Comparison of ENCODE assay signal across 37 cellular contexts in genomic region chr3:36633060-36633459, GRCh38.
DNase-seq lines count a peak whose midpoint lies in the region; ATAC-seq, FAIRE-seq and TF ChIP-seq lines count a peak whose summit lies in the region.
"Had no signal": no experiment of that assay in that cellular context is flagged by ENCODE, and none has a peak within 500 bp of the region (broad histone marks: within the 10 kb centered on the region; RNA-seq: fewer than 3 reads in every experiment).

No MANE protein-coding gene starts in this region.

- H3K27ac ChIP-seq in HepG2 (ENCODE audit: extremely low read length, insufficient read depth, low read length) (no peak overlapping the region), right lobe of liver (no peak overlapping the region), IMR-90 (ENCODE audit: insufficient read depth, low read length) (no peak overlapping the region), K562 (ENCODE audit: extremely low read depth, low read depth, low read length) (no peak overlapping the region), endodermal cell (ENCODE audit: low read depth, low read length) (no peak overlapping the region)
- H3K27ac ChIP-seq: 22Rv1; A549; BLaER1; BLaER1 treated with 17β-estradiol and CSF1 and Interleukin-3, amounts not matched to agents 10 nM and 100 nM; C4-2B had no signal

- H2BK120ac ChIP-seq in IMR-90 (ENCODE audit: low read depth, low read length) = no peak overlapping the region

- TF ChIP-seq CTCF in HepG2 (CRISPR knock-in tag; IDR thresholded peaks at IDR 0.05) = no peak
- TF ChIP-seq CTCF in right lobe of liver (IDR thresholded peaks at IDR 0.05) = no peak
- TF ChIP-seq CTCF in IMR-90 (conservative IDR thresholded peaks at IDR 0.05; ENCODE audit: low read depth, low read length) = no peak
- TF ChIP-seq CTCF in K562 (IDR thresholded peaks at IDR 0.05 in 2 of 3, conservative IDR thresholded peaks at IDR 0.05 in 1 of 3; ENCODE audit: insufficient read depth in 2 of 3, low read depth in 1 of 3, low read length in 3 of 3) = no peak
- TF ChIP-seq CTCF in endodermal cell (conservative IDR thresholded peaks at IDR 0.05) = no peak

- H2AK9ac ChIP-seq in IMR-90 (replicated peaks; ENCODE audit: low read depth, low read length, poor library complexity) = no peak overlapping the region

- no peak overlapping the region for H2BK5ac ChIP-seq in IMR-90 (ENCODE audit: low read depth, low read length, poor library complexity, severe bottlenecking)

- no peaks in the 10 kb centered on the region for H4K20me1 ChIP-seq in HepG2 (ENCODE audit: insufficient read depth, low read length)
- H4K20me1 ChIP-seq in IMR-90 (ENCODE audit: insufficient read depth, low read length) = no peaks in the 10 kb centered on the region
- H4K20me1 ChIP-seq in K562 (replicated peaks; ENCODE audit: control insufficient read depth, insufficient read depth, low read length) = no peaks in the 10 kb centered on the region
- H4K20me1 ChIP-seq: BLaER1; BLaER1 treated with 17β-estradiol and CSF1 and Interleukin-3, amounts not matched to agents 10 nM and 100 nM had no signal

- no peak overlapping the region for H4K5ac ChIP-seq in IMR-90 (ENCODE audit: low read depth, low read length)

- TF ChIP-seq RAD21 in HepG2 (CRISPR knock-in tag; IDR thresholded peaks at IDR 0.05) = no peak
- TF ChIP-seq RAD21 in IMR-90 (IDR thresholded peaks at IDR 0.05; ENCODE audit: low read length) = no peak
- no peak for TF ChIP-seq RAD21 in K562 (CRISPR knock-in tag; conservative IDR thresholded peaks at IDR 0.05 in 1 of 2, IDR thresholded peaks at IDR 0.05 in 1 of 2)

- H3K27ac Mint-ChIP-seq in endodermal cell = no peak overlapping the region
- no peak overlapping the region for H3K27ac Mint-ChIP-seq in activated naive CD4-positive, alpha-beta T cell treated with anti-CD3 and anti-CD28 coated beads, Interleukin-2, amount 50 U/mL, for 72 hours
- H3K27ac Mint-ChIP-seq: B cell; CD14-positive monocyte; CD4-positive, alpha-beta T cell; CD4-positive, CD25-positive, alpha-beta regulatory T cell; CD8-positive, alpha-beta memory T cell; CD8-positive, alpha-beta T cell had no signal

- no peaks in the 10 kb centered on the region for H3K79me1 ChIP-seq in IMR-90 (ENCODE audit: low read depth in 1 of 2, low read length in 2 of 2)

- H3K79me2 ChIP-seq in HepG2 (ENCODE audit: insufficient read depth, low read length) = no peaks in the 10 kb centered on the region
- no peaks in the 10 kb centered on the region for H3K79me2 ChIP-seq in K562 (ENCODE audit: control insufficient read depth, insufficient read depth, low read length)

- H3K23ac ChIP-seq in IMR-90 (ENCODE audit: low read depth, low read length) = no peak overlapping the region

- no peak overlapping the region for H2BK20ac ChIP-seq in IMR-90 (ENCODE audit: low read depth, low read length)

- dilution Hi-C loops in IMR-90 (cut with HindIII; ENCODE audit: low sequenced_read_pairs, unreplicated experiment) = no loop called here

- peaks cover 30% of the 10 kb centered on the region for H3K9me3 Mint-ChIP-seq in endodermal cell
- H3K9me3 Mint-ChIP-seq in activated naive CD4-positive, alpha-beta T cell treated with anti-CD3 and anti-CD28 coated beads, Interleukin-2, amount 50 U/mL, for 72 hours = no peaks in the 10 kb centered on the region
- H3K9me3 Mint-ChIP-seq: CD4-positive, alpha-beta T cell; CD8-positive, alpha-beta T cell had no signal

- no peaks in the 10 kb centered on the region for H3K36me3 Mint-ChIP-seq in endodermal cell (ENCODE audit: low read depth)
- no peaks in the 10 kb centered on the region for H3K36me3 Mint-ChIP-seq in activated naive CD4-positive, alpha-beta T cell treated with anti-CD3 and anti-CD28 coated beads, Interleukin-2, amount 50 U/mL, for 72 hours
- H3K36me3 Mint-ChIP-seq: CD14-positive monocyte; CD4-positive, alpha-beta memory T cell; CD4-positive, CD25-positive, alpha-beta regulatory T cell; CD8-positive, alpha-beta memory T cell; CD8-positive, alpha-beta T cell had no signal

- in situ Hi-C loops in HepG2 (cut with HindIII; ENCODE audit: extremely low pct_ligation_motif_present, low pct_unique_long_range_greater_than_20kb) (no loop called here), IMR-90 (cut with MboI; ENCODE audit: low sequenced_read_pairs) (no loop called here), K562 (cut with MboI) (no loop called here)

- ATAC-seq in HepG2 (no peak), right lobe of liver (no peak), IMR-90 (ENCODE audit: low read depth) (no peak), K562 (no peak), GM21526 (IDR thresholded peaks at IDR 0.05; ENCODE audit: low FRiP score, unreplicated experiment) (no peak)
- no peak for ATAC-seq in activated naive CD4-positive, alpha-beta T cell treated with anti-CD3 and anti-CD28 coated beads, Interleukin-2, amount 50 U/mL, for 72 hours
- ATAC-seq: A549; CD8-positive, alpha-beta T cell had no signal

- H3K36me3 ChIP-seq in HepG2 (replicated peaks in 1 of 2; ENCODE audit: control insufficient read depth in 1 of 2, insufficient read depth in 2 of 2, low read length in 2 of 2) (no peaks in the 10 kb centered on the region), right lobe of liver (no peaks in the 10 kb centered on the region), IMR-90 (ENCODE audit: control insufficient read depth, insufficient read depth, low read length) (no peaks in the 10 kb centered on the region), K562 (ENCODE audit: control insufficient read depth, insufficient read depth, low read length) (no peaks in the 10 kb centered on the region), endodermal cell (ENCODE audit: control insufficient read depth, insufficient read depth, low read length) (no peaks in the 10 kb centered on the region)
- H3K36me3 ChIP-seq: BE2C; BLaER1; BLaER1 treated with 17β-estradiol and CSF1 and Interleukin-3, amounts not matched to agents 10 nM and 100 nM had no signal

- H3K9me3 ChIP-seq in HepG2 (ENCODE audit: low read length) (no peaks in the 10 kb centered on the region), right lobe of liver (no peaks in the 10 kb centered on the region), IMR-90 (ENCODE audit: control insufficient read depth, insufficient read depth, low read length) (no peaks in the 10 kb centered on the region), K562 (replicated peaks; ENCODE audit: control insufficient read depth, insufficient read depth, low read depth, low read length) (no peaks in the 10 kb centered on the region), endodermal cell (ENCODE audit: control insufficient read depth, low read length) (peaks cover 24% of the 10 kb centered on the region)
- H3K9me3 ChIP-seq: A549, BE2C, BLaER1, Caco-2 had no signal

- H3K27me3 ChIP-seq in HepG2 (ENCODE audit: control insufficient read depth in 1 of 2, insufficient read depth in 2 of 2, low read length in 2 of 2) (no peaks in the 10 kb centered on the region; a peak in 1 of 5 replicates), right lobe of liver (no peaks in the 10 kb centered on the region), IMR-90 (ENCODE audit: control insufficient read depth, insufficient read depth, low read length) (peaks cover 2% of the 10 kb centered on the region; the same call in 1 of the 2 replicates), K562 (ENCODE audit: control insufficient read depth in 2 of 2, insufficient read depth in 2 of 2, low read length in 2 of 2) (peaks cover 0 to 10% of the 10 kb centered on the region in 2 experiments; a peak in 1 of 5 replicates), endodermal cell (ENCODE audit: control insufficient read depth, insufficient read depth, low read length, poor library complexity, severe bottlenecking) (no peaks in the 10 kb centered on the region)
- H3K27me3 ChIP-seq: BE2C; BLaER1; BLaER1 treated with 17β-estradiol and CSF1 and Interleukin-3, amounts not matched to agents 10 nM and 100 nM had no signal

- POLR2A ChIA-PET in HepG2 (lab: Yijun Ruan, JAX) = no interaction called here
- POLR2A ChIA-PET in IMR-90 (lab: Charles Lee; ENCODE audit: unreplicated experiment) = no interaction called here
- POLR2A ChIA-PET in K562 (lab: Yijun Ruan, JAX) = no interaction called here

- H3K56ac ChIP-seq in IMR-90 (ENCODE audit: extremely low read depth, insufficient read depth, low read length) = no peak overlapping the region

- H3K14ac ChIP-seq in IMR-90 (replicated peaks; ENCODE audit: low read depth, low read length) = no peak overlapping the region

- H2AFZ ChIP-seq in HepG2 (ENCODE audit: low read length) = no peak overlapping the region
- H2AFZ ChIP-seq in IMR-90 (replicated peaks; ENCODE audit: low read length, poor library complexity) = no peak overlapping the region
- H2AFZ ChIP-seq in K562 (ENCODE audit: low read depth, low read length) = no peak overlapping the region

- 52% methylated on average over 5 of the region's 5 CpGs for WGBS in HepG2 (ENCODE audit: low lambda C conversion rate)
- WGBS in right lobe of liver (ENCODE audit: insufficient coverage, low coverage, low lambda C conversion rate, missing lambda C conversion rate) = 68% methylated on average over 5 of the region's 5 CpGs
- no CpG with 5 or more reads among the region's 5 CpGs for WGBS in IMR-90 (ENCODE audit: extremely low coverage in 2 of 2, insufficient read length in 1 of 2), 2 experiments
- 0% methylated on average over 5 of the region's 5 CpGs for WGBS in K562 (ENCODE audit: insufficient coverage, low coverage, missing lambda C conversion rate)
- WGBS in endodermal cell (ENCODE audit: insufficient coverage in 1 of 2, insufficient read length in 1 of 2), 2 experiments = 87 to 93% methylated on average over 2 to 5 of the region's 5 CpGs

- BruUV-seq in HepG2 (replicated peaks; lab: Mats Ljungman, UMichigan) (no TSS peak), IMR-90 (replicated peaks; lab: Mats Ljungman, UMichigan) (no TSS peak), K562 (replicated peaks; lab: Mats Ljungman, UMichigan) (no TSS peak)

- no peak for DNase-seq in HepG2 (ENCODE audit: low spot score)
- no peak for DNase-seq in right lobe of liver
- no peak for DNase-seq in IMR-90
- DNase-seq in K562 (ENCODE audit: extremely low read depth in 1 of 4, low spot score in 3 of 4) = no peak
- no peak for DNase-seq in endodermal cell
- no peak for DNase-seq in activated naive CD4-positive, alpha-beta T cell treated with anti-CD3 and anti-CD28 coated beads, Interleukin-2, amount 50 U/mL, for 72 hours (ENCODE audit: low spot score in 2 of 2)
- no peak for DNase-seq in effector CD4-positive, alpha-beta T cell
- DNase-seq: 8988T; ACHN; AML-193; BE2C; C1 segment of cervical spinal cord; Caco-2; Calu3; CD4-positive, alpha-beta memory T cell; CD4-positive, alpha-beta T cell; CD4-positive, CD25-positive, alpha-beta regulatory T cell; CD8-positive, alpha-beta memory T cell; CD8-positive, alpha-beta T cell; COR-L47; DMS 273 treated with DMSO at 0.1 percent for 48 hours; DMS153; DMS53; DMS79; DMS79 treated with DMSO at 0.1 percent for 48 hours; DND-41; EL had no signal

- H3K4me2 ChIP-seq in HepG2 (ENCODE audit: low read depth, low read length) = no peak overlapping the region
- H3K4me2 ChIP-seq in IMR-90 (ENCODE audit: low read depth, low read length) = no peak overlapping the region
- no peak overlapping the region for H3K4me2 ChIP-seq in K562 (ENCODE audit: insufficient read depth, low read length)
- H3K4me2 ChIP-seq: A549; BLaER1; BLaER1 treated with 17β-estradiol and CSF1 and Interleukin-3, amounts not matched to agents 10 nM and 100 nM had no signal

- H3K4me3 ChIP-seq in HepG2 (replicated peaks in 1 of 3; ENCODE audit: insufficient read depth in 1 of 3, low read depth in 2 of 3, low read length in 3 of 3) (no peak overlapping the region), right lobe of liver (no peak overlapping the region), IMR-90 (ENCODE audit: insufficient read depth, low read depth, low read length) (no peak overlapping the region), K562 (no peak overlapping the region), endodermal cell (ENCODE audit: low read length) (peak overlapping the region; percentile 53)
- H3K4me3 ChIP-seq: A549; BLaER1; BLaER1 treated with 17β-estradiol and CSF1 and Interleukin-3, amounts not matched to agents 10 nM and 100 nM had no signal

- no peak overlapping the region for H3K9ac ChIP-seq in HepG2 (ENCODE audit: insufficient read depth, low read depth, low read length)
- H3K9ac ChIP-seq in IMR-90 (ENCODE audit: low read depth, low read length) = no peak overlapping the region
- no peak overlapping the region for H3K9ac ChIP-seq in K562 (ENCODE audit: insufficient read depth in 1 of 2, low read depth in 2 of 2, low read length in 2 of 2)
- no peak overlapping the region for H3K9ac ChIP-seq in endodermal cell (ENCODE audit: extremely low read depth, low read length, poor library complexity, severe bottlenecking)
- H3K9ac ChIP-seq: BLaER1; BLaER1 treated with 17β-estradiol and CSF1 and Interleukin-3, amounts not matched to agents 10 nM and 100 nM had no signal

- H3K4me1 Mint-ChIP-seq in endodermal cell = no peaks in the 10 kb centered on the region
- H3K4me1 Mint-ChIP-seq: B cell; CD14-positive monocyte; CD4-positive, alpha-beta memory T cell; CD4-positive, CD25-positive, alpha-beta regulatory T cell; CD8-positive, alpha-beta memory T cell had no signal

- no peak overlapping the region for H4K91ac ChIP-seq in IMR-90 (ENCODE audit: insufficient read depth, low read depth, low read length)

- intact Hi-C loops in HepG2 (cut with micrococcal nuclease; ENCODE audit: unreplicated experiment) = no loop called here
- intact Hi-C loops in right lobe of liver (cut with DNase I) = no loop called here
- intact Hi-C loops in IMR-90 (cut with micrococcal nuclease) = no loop called here
- intact Hi-C loops in K562 (cut with micrococcal nuclease) = no loop called here

- TF ChIP-seq POLR2A in HepG2 (IDR thresholded peaks at IDR 0.05; ENCODE audit: insufficient read depth in 1 of 2, low read depth in 2 of 2, low read length in 2 of 2) (no peak), right lobe of liver (IDR thresholded peaks at IDR 0.05) (no peak), IMR-90 (IDR thresholded peaks at IDR 0.05; ENCODE audit: low read depth, low read length) (no peak), K562 (conservative IDR thresholded peaks at IDR 0.05) (no peak)

- no peak overlapping the region for H4K8ac ChIP-seq in IMR-90 (ENCODE audit: low read depth in 2 of 2, low read length in 2 of 2)

- H3K4me3 Mint-ChIP-seq in endodermal cell = no peak overlapping the region
- H3K4me3 Mint-ChIP-seq: B cell; CD14-positive monocyte; CD4-positive, alpha-beta memory T cell; CD4-positive, alpha-beta T cell; CD4-positive, CD25-positive, alpha-beta regulatory T cell; CD8-positive, alpha-beta memory T cell; CD8-positive, alpha-beta T cell had no signal

- H2AK5ac ChIP-seq in IMR-90 (ENCODE audit: low read depth, low read length) = no peak overlapping the region

- CTCF ChIA-PET in HepG2 (lab: Yijun Ruan, JAX; ENCODE audit: low intra/inter-chr PET ratio, low total read pairs) (no interaction called here), IMR-90 (lab: Yijun Ruan, JAX) (interaction anchor here (0.5 to 0.6 kb wide), 2 partner anchors 21 to 916 kb away, joined by 5 to 6 read pairs; no protein-coding TSS in a partner anchor), K562 (lab: Yijun Ruan, JAX; ENCODE audit: low intra/inter-chr PET ratio) (no interaction called here)

- H3K9me1 ChIP-seq in IMR-90 (ENCODE audit: insufficient read depth, low read length) = no peaks in the 10 kb centered on the region
- no peaks in the 10 kb centered on the region for H3K9me1 ChIP-seq in K562 (ENCODE audit: control insufficient read depth, insufficient read depth, low read length)

- H2BK15ac ChIP-seq in IMR-90 (ENCODE audit: low read depth, low read length) = no peak overlapping the region

- H3K18ac ChIP-seq in IMR-90 (ENCODE audit: low read depth, low read length) = no peak overlapping the region

- H3K27me3 Mint-ChIP-seq in endodermal cell (ENCODE audit: insufficient read depth) = no peaks in the 10 kb centered on the region
- H3K27me3 Mint-ChIP-seq: B cell; CD4-positive, CD25-positive, alpha-beta regulatory T cell; CD8-positive, alpha-beta memory T cell had no signal

- H3K4ac ChIP-seq in IMR-90 (ENCODE audit: low read depth, low read length) = no peak overlapping the region

- H3K4me1 ChIP-seq in HepG2 (ENCODE audit: insufficient read depth, low read length) = no peaks in the 10 kb centered on the region
- H3K4me1 ChIP-seq in right lobe of liver = no peaks in the 10 kb centered on the region
- no peaks in the 10 kb centered on the region for H3K4me1 ChIP-seq in IMR-90 (ENCODE audit: control insufficient read depth, insufficient read depth, low read length)
- H3K4me1 ChIP-seq in K562 (replicated peaks in 1 of 2; ENCODE audit: control insufficient read depth in 2 of 2, insufficient read depth in 2 of 2, low read length in 2 of 2) = no peaks in the 10 kb centered on the region
- no peaks in the 10 kb centered on the region for H3K4me1 ChIP-seq in endodermal cell (ENCODE audit: control insufficient read depth, insufficient read depth, low read length)
- H3K4me1 ChIP-seq: A549; BE2C; BLaER1; BLaER1 treated with 17β-estradiol and CSF1 and Interleukin-3, amounts not matched to agents 10 nM and 100 nM; Caco-2 had no signal

- TF ChIP-seq EP300 in HepG2 (IDR thresholded peaks at IDR 0.05; ENCODE audit: low read depth in 2 of 2, low read length in 2 of 2) = no peak
- no peak for TF ChIP-seq EP300 in HepG2 (CRISPR knock-in tag; IDR thresholded peaks at IDR 0.05; ENCODE audit: borderline replicate concordance)
- TF ChIP-seq EP300 in K562 (IDR thresholded peaks at IDR 0.05; ENCODE audit: low read length) = no peak

- FAIRE-seq in HepG2 (lab: Jason Lieb, UNC) (no peak), K562 (lab: Jason Lieb, UNC) (no peak)
- FAIRE-seq: A204.1, A549, D721Med had no signal

Comparison
In these comparisons a context has a peak if more than half of its experiments do, and no peak if none do; other contexts are left out.
1. Of the 241 proteins assayed by ChIP-seq in both HepG2 and K562: peak only in HepG2: none; only in K562: CEBPG; in both: CEBPB; in neither: 239.